Comparison of ENCODE assay signal across 21 cellular contexts in the genomic region with DNA sequence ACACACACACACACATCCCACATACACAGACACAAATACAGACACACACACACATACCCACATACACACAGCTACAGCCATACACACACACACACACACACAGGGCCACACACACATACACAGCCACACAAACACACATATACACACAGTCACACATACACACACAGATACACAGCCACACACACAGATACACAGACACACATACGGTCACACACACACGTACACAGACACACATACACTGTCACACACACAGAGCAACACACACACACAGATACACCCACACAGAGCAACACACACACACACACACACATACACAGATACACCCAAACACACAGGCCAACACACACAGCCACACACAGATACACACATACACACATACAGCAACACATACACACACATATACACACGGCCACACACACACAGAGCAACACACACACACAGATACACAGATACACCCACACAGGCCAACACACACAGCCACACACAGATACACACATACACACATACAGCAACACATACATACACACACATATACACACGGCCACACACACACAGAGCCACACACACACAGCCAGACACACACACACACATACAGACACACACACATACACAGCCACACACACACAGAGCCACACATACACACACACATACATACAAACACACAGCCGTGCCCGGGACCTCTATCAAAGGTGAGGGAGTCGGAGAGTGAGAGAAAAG. TPM values are rescaled to one million over a fixed set of nuclear protein-coding genes. Genes with fewer than 3 reads are reported as not detected.
DNase-seq lines count a peak whose midpoint lies in the region; ATAC-seq, FAIRE-seq and TF ChIP-seq lines count a peak whose summit lies in the region.
"Had no signal": no experiment of that assay in that cellular context is flagged by ENCODE, and none has a peak within 500 bp of the region (broad histone marks: within the 10 kb centered on the region; RNA-seq: fewer than 3 reads in every experiment).

No MANE protein-coding gene starts in this region.

- H3K4me2 ChIP-seq in astrocyte (ENCODE audit: low read length): no peak overlapping the region
- H3K4me2 ChIP-seq in mesenchymal stem cell (ENCODE audit: low read length, poor library complexity, severe bottlenecking): no peak overlapping the region

- H2BK15ac ChIP-seq in mesenchymal stem cell (ENCODE audit: low read depth, poor library complexity, severe bottlenecking): no peak overlapping the region

- WGBS in heart right ventricle, 2 donors: 88 to 89% methylated on average over 7 of the region's 7 CpGs
- 91% methylated on average over 7 of the region's 7 CpGs for WGBS in mesenchymal stem cell

- DNase-seq in Right ventricle myocardium inferior (ENCODE audit: missing footprints) (peak; percentile 22), heart right ventricle (no peak), astrocyte (ENCODE audit: low read depth) (no peak), mesenchymal stem cell (no peak), LoVo (ENCODE audit: low spot score) (no peak), Ammon's horn (ENCODE audit: low spot score) (no peak), sciatic nerve (ENCODE audit: low spot score) (no peak)
- no peak for DNase-seq in stimulated activated CD4-positive, alpha-beta T cell treated with anti-CD3 and anti-CD28 coated beads, Interleukin-4, amount 100 ng/mL, for 4 hours
- DNase-seq: AML-193, DMS79 treated with DMSO at 0.1 percent for 48 hours, HCEC 1CT, KBM-7, MV-4-11, NCI-H1436, NCI-H1930, NCI-H226, NCI-H524 treated with DMSO at 0.1 percent for 48 hours, SW 1271 had no signal

- peaks cover 31% of the 10 kb centered on the region for H3K27me3 Mint-ChIP-seq in astrocyte (ENCODE audit: low read depth, unreplicated experiment)

- no peak overlapping the region for H2AK5ac ChIP-seq in mesenchymal stem cell (ENCODE audit: low read length, severe bottlenecking)

- H3K9me3 ChIP-seq in heart right ventricle (no peaks in the 10 kb centered on the region), astrocyte (ENCODE audit: insufficient read depth, low read depth, low read length) (peaks cover 6% of the 10 kb centered on the region), mesenchymal stem cell (ENCODE audit: control insufficient read depth, low read length) (no peaks in the 10 kb centered on the region)

- no peak overlapping the region for H2BK12ac ChIP-seq in mesenchymal stem cell (ENCODE audit: low read length in 2 of 2)

- no peaks in the 10 kb centered on the region for H3K36me3 Mint-ChIP-seq in astrocyte (ENCODE audit: low read depth, unreplicated experiment)

- no peak overlapping the region for H3K4ac ChIP-seq in mesenchymal stem cell (ENCODE audit: low read depth in 1 of 2, low read length in 2 of 2)

- H4K91ac ChIP-seq in mesenchymal stem cell (ENCODE audit: low read length): peak overlapping the region; percentile 28

- no peak overlapping the region for H3K27ac Mint-ChIP-seq in astrocyte (ENCODE audit: unreplicated experiment)
- H3K27ac Mint-ChIP-seq: CD14-positive monocyte had no signal

- H4K20me1 ChIP-seq in astrocyte (ENCODE audit: insufficient read depth, low read length): peaks cover 3% of the 10 kb centered on the region

- peak; percentile 13 for FAIRE-seq in astrocyte (lab: Jason Lieb, UNC)
- FAIRE-seq: G401.6 had no signal

- H3K4me1 Mint-ChIP-seq in astrocyte (ENCODE audit: low read depth, unreplicated experiment): no peaks in the 10 kb centered on the region

- no peak overlapping the region for H2BK120ac ChIP-seq in mesenchymal stem cell (ENCODE audit: low read depth, low read length)

- H2BK5ac ChIP-seq in mesenchymal stem cell (ENCODE audit: low read depth, low read length, poor library complexity, severe bottlenecking): no peak overlapping the region

- no peaks in the 10 kb centered on the region for H3K79me1 ChIP-seq in mesenchymal stem cell (replicated peaks; ENCODE audit: low read length, poor library complexity, severe bottlenecking)

- no peaks in the 10 kb centered on the region for H3K9me3 Mint-ChIP-seq in astrocyte (ENCODE audit: unreplicated experiment)

- H3K23ac ChIP-seq in mesenchymal stem cell (ENCODE audit: low read length in 2 of 2): no peak overlapping the region

- no peak overlapping the region for H4K8ac ChIP-seq in mesenchymal stem cell (ENCODE audit: low read length)

- no peak for TF ChIP-seq CTCF in heart right ventricle (IDR thresholded peaks at IDR 0.05)
- no peak for TF ChIP-seq CTCF in astrocyte (IDR thresholded peaks at IDR 0.05; ENCODE audit: insufficient read depth, low read depth, low read length)

- no peak overlapping the region for H3K18ac ChIP-seq in mesenchymal stem cell (ENCODE audit: low read depth in 1 of 2, low read length in 2 of 2)

- H3K9ac ChIP-seq in astrocyte (ENCODE audit: low read length) (no peak overlapping the region), mesenchymal stem cell (ENCODE audit: low read length) (no peak overlapping the region)

- no peaks in the 10 kb centered on the region for H3K79me2 ChIP-seq in astrocyte (ENCODE audit: insufficient read depth, low read length)

- H2AFZ ChIP-seq in astrocyte (ENCODE audit: low read depth, low read length) (no peak overlapping the region), mesenchymal stem cell (ENCODE audit: low read depth, low read length) (no peak overlapping the region)

- no peak overlapping the region for H3K4me3 ChIP-seq in heart right ventricle
- no peak overlapping the region for H3K4me3 ChIP-seq in astrocyte (ENCODE audit: insufficient read depth, low read depth, low read length)
- no peak overlapping the region for H3K4me3 ChIP-seq in mesenchymal stem cell (ENCODE audit: insufficient read depth in 1 of 2, low read depth in 1 of 2, low read length in 2 of 2)

- H3K27ac ChIP-seq in heart right ventricle: no peak overlapping the region
- H3K27ac ChIP-seq in astrocyte (ENCODE audit: low read depth, low read length): no peak overlapping the region
- no peak overlapping the region for H3K27ac ChIP-seq in mesenchymal stem cell (ENCODE audit: low read length, poor library complexity, severe bottlenecking)
- H3K27ac ChIP-seq: 22Rv1 had no signal

- H3K14ac ChIP-seq in mesenchymal stem cell (ENCODE audit: low read length in 2 of 2): peak overlapping the region in 1 of 2 experiments; percentile 50

- no peak overlapping the region for H3K4me3 Mint-ChIP-seq in astrocyte (ENCODE audit: unreplicated experiment)
- H3K4me3 Mint-ChIP-seq: CD14-positive monocyte had no signal

- intact Hi-C loops in Right ventricle myocardium inferior (cut with DNase I): no loop called here
- intact Hi-C loops in heart right ventricle (cut with DNase I): loop anchor here in 4 of 10 donors (5.0 to 10.0 kb wide), 4 partner anchors 93 to 416 kb away; a partner anchor contains a TSS
- intact Hi-C loops in sciatic nerve (cut with DNase I): no loop called here

- H3K27me3 ChIP-seq in heart right ventricle: peaks cover 11 to 40% (median 13%) of the 10 kb centered on the region in 7 donors
- peaks cover 10% of the 10 kb centered on the region for H3K27me3 ChIP-seq in astrocyte (ENCODE audit: insufficient read depth, low read length)
- peaks cover 0 to 40% of the 10 kb centered on the region in 2 experiments for H3K27me3 ChIP-seq in mesenchymal stem cell (ENCODE audit: control insufficient read depth in 1 of 2, insufficient read depth in 1 of 2, low read length in 2 of 2)

- H3K36me3 ChIP-seq in heart right ventricle (no peaks in the 10 kb centered on the region), astrocyte (ENCODE audit: insufficient read depth, low read length) (no peaks in the 10 kb centered on the region), mesenchymal stem cell (ENCODE audit: control insufficient read depth in 1 of 2, insufficient read depth in 2 of 2, low read depth in 1 of 2, low read length in 2 of 2) (peaks cover 0 to 48% of the 10 kb centered on the region in 2 experiments)

- H3K4me1 ChIP-seq in heart right ventricle (peaks cover 0 to 11% (median 0%) of the 10 kb centered on the region in 9 donors), astrocyte (ENCODE audit: insufficient read depth, low read length) (no peaks in the 10 kb centered on the region), mesenchymal stem cell (ENCODE audit: control insufficient read depth, insufficient read depth, low read depth, low read length) (peaks cover 10% of the 10 kb centered on the region)

- no peak for ATAC-seq in Right ventricle myocardium inferior
- no peak for ATAC-seq in heart right ventricle
- ATAC-seq in sciatic nerve: no peak

RNA-seq across cellular contexts. Expression of a gene that starts 22.3 kb away (rescaled TPM):
- total RNA-seq in Right ventricle myocardium inferior: 0.11 TPM
- under 1 TPM; 0.09 to 0.42 (median 0.27) TPM for total RNA-seq in heart right ventricle
- under 1 TPM; 0.23 to 0.44 TPM for polyA plus RNA-seq in heart right ventricle
- 0.20 and 0.41 TPM in 2 replicates for total RNA-seq in astrocyte
- polyA plus RNA-seq in mesenchymal stem cell (2013, experiment 1 of 2): 3.4 TPM
- 3.1 TPM for polyA plus RNA-seq in mesenchymal stem cell (2013, experiment 2 of 2)
- total RNA-seq in sciatic nerve: 1.8 TPM

RNA-seq across cellular contexts. Expression of a gene that starts 25.5 kb away (rescaled TPM):
- total RNA-seq in Right ventricle myocardium inferior (128 TPM), heart right ventricle (100 to 1,000 TPM in 9 of 10 donors, 10 to 100 TPM in 1; 96.7 to 168 (median 124) TPM), astrocyte (193 TPM in 2 replicates), sciatic nerve (89.6 TPM)
- 100 to 1,000 TPM; 153 to 189 TPM for polyA plus RNA-seq in heart right ventricle
- polyA plus RNA-seq in mesenchymal stem cell (2013, experiment 1 of 2): 413 TPM
- 407 TPM for polyA plus RNA-seq in mesenchymal stem cell (2013, experiment 2 of 2)

RNA-seq across cellular contexts. Expression of a gene that starts 49.5 kb away (rescaled TPM):
- total RNA-seq in Right ventricle myocardium inferior (3.3 TPM), heart right ventricle (1 to 10 TPM in 6 of 10 donors, under 1 TPM in 4; 0.46 to 6.6 (median 1.4) TPM), astrocyte (0.36 TPM in 1 of 2 replicates, not detected in the other), sciatic nerve (8.7 TPM)
- 1 to 10 TPM; 1.3 to 2.8 TPM for polyA plus RNA-seq in heart right ventricle
- polyA plus RNA-seq in mesenchymal stem cell (2013, experiment 1 of 2): not detected
- not detected for polyA plus RNA-seq in mesenchymal stem cell (2013, experiment 2 of 2)

RNA-seq across cellular contexts. Expression of a gene that starts 58.0 kb away (rescaled TPM):
- total RNA-seq in Right ventricle myocardium inferior: 905 TPM
- total RNA-seq in heart right ventricle: 1,000 to 10,000 TPM in 6 of 10 donors, 100 to 1,000 TPM in 4; 364 to 2,445 (median 1,303) TPM
- 1,000 to 10,000 TPM in 1 of 2 donors, 100 to 1,000 TPM in 1; 223 to 1,054 TPM for polyA plus RNA-seq in heart right ventricle
- total RNA-seq in astrocyte: 308 and 364 TPM in 2 replicates
- polyA plus RNA-seq in mesenchymal stem cell (2013, experiment 1 of 2): 25.9 TPM
- 23.7 TPM for polyA plus RNA-seq in mesenchymal stem cell (2013, experiment 2 of 2)
- total RNA-seq in sciatic nerve: 11.7 TPM
- polyA plus RNA-seq: CD14-positive monocyte had no signal
